ENCODE assay signal across 29 cellular contexts in genomic region chr3:185555101-185555501, GRCh38. TPM values are rescaled to one million over a fixed set of nuclear protein-coding genes. Genes with fewer than 3 reads are reported as not detected.
DNase-seq lines count a peak whose midpoint lies in the region; ATAC-seq and TF ChIP-seq lines count a peak whose summit lies in the region.
"Had no signal": no experiment of that assay in that cellular context is flagged by ENCODE, and none has a peak within 500 bp of the region (broad histone marks: within the 10 kb centered on the region; RNA-seq: fewer than 3 reads in every experiment).

No MANE protein-coding gene starts in this region.

- CTCF ChIA-PET in activated CD4-positive, alpha-beta T cell treated with anti-CD3 and anti-CD28 coated beads, Interleukin-2, amount 10 ng/mL, durations not matched to agents 7 days and 5 days (lab: Charles Lee): no interaction called here

- H3K36me3 ChIP-seq in brain microvascular endothelial cell (replicated peaks): no peaks in the 10 kb centered on the region

- DNase-seq in A172 (ENCODE audit: low spot score) (peak; percentile 39), HT-29 (ENCODE audit: low spot score) (peak; percentile 27), brain microvascular endothelial cell (peak; percentile 40), osteocyte (ENCODE audit: extremely low spot score, unreplicated experiment) (peak; percentile 34), DMS 273 treated with DMSO at 0.1 percent for 48 hours (lab: John Stamatoyannopoulos, UW) (no peak), cardiac septum (ENCODE audit: low spot score) (no peak)
- no peak for DNase-seq in activated CD4-positive, alpha-beta T cell treated with anti-CD3 and anti-CD28 coated beads, Interleukin-2, amount 10 ng/mL, durations not matched to agents 7 days and 5 days
- DNase-seq: activated CD8-positive, alpha-beta T cell treated with anti-CD3 and anti-CD28 coated beads, Interleukin-2, amount 10 ng/mL, durations not matched to agents 7 days and 5 days; activated effector memory CD4-positive, alpha-beta T cell treated with Interleukin-2 at 50 U/mL for 16 hours; activated T-cell treated with anti-CD3 and anti-CD28 coated beads for 4 hours; effector CD4-positive, alpha-beta T cell; H9; head of caudate nucleus; mesenchymal stem cell; naive thymus-derived CD4-positive, alpha-beta T cell; NCI-H1105; NCI-H2029 treated with DMSO at 0.1 percent for 48 hours; NCI-H82; occipital lobe; right cardiac atrium; stimulated activated naive CD8-positive, alpha-beta T cell treated with anti-CD3 and anti-CD28 coated beads, Interleukin-15, Interleukin-2, amounts not matched to agents 100 U/mL and 50 U/mL, for 24 hours; T1000 had no signal

- in situ Hi-C loops in brain microvascular endothelial cell (cut with HindIII; ENCODE audit: low pct_ligation_motif_present, low sequenced_read_pairs): no loop called here

- peaks cover 9% of the 10 kb centered on the region for H3K4me1 Mint-ChIP-seq in osteocyte (ENCODE audit: unreplicated experiment)
- H3K4me1 Mint-ChIP-seq in activated CD4-positive, alpha-beta T cell treated with anti-CD3 and anti-CD28 coated beads, Interleukin-2, amount 10 ng/mL, durations not matched to agents 7 days and 5 days: peaks cover 14% of the 10 kb centered on the region

- POLR2A ChIA-PET in activated CD4-positive, alpha-beta T cell treated with anti-CD3 and anti-CD28 coated beads, Interleukin-2, amount 10 ng/mL, durations not matched to agents 7 days and 5 days (lab: Charles Lee): interaction anchor here (0.7 kb wide), 1 partner anchor 10 kb away, joined by 5 read pairs; no protein-coding TSS in a partner anchor

- no peaks in the 10 kb centered on the region for H3K27me3 ChIP-seq in brain microvascular endothelial cell (replicated peaks)

- H3K27ac Mint-ChIP-seq in osteocyte (ENCODE audit: unreplicated experiment): no peak overlapping the region
- H3K27ac Mint-ChIP-seq in activated CD4-positive, alpha-beta T cell treated with anti-CD3 and anti-CD28 coated beads, Interleukin-2, amount 10 ng/mL, durations not matched to agents 7 days and 5 days: no peak overlapping the region
- H3K27ac Mint-ChIP-seq: activated CD8-positive, alpha-beta T cell treated with anti-CD3 and anti-CD28 coated beads, Interleukin-2, amount 10 ng/mL, durations not matched to agents 7 days and 5 days; B cell; H9; naive thymus-derived CD4-positive, alpha-beta T cell had no signal

- no peaks in the 10 kb centered on the region for H3K9me3 Mint-ChIP-seq in osteocyte (ENCODE audit: unreplicated experiment)
- no peaks in the 10 kb centered on the region for H3K9me3 Mint-ChIP-seq in activated CD4-positive, alpha-beta T cell treated with anti-CD3 and anti-CD28 coated beads, Interleukin-2, amount 10 ng/mL, durations not matched to agents 7 days and 5 days
- H3K9me3 Mint-ChIP-seq: H9; naive thymus-derived CD4-positive, alpha-beta T cell had no signal

- H3K4me3 ChIP-seq in brain microvascular endothelial cell (ENCODE audit: low read depth, low read length): no peak overlapping the region
- H3K4me3 ChIP-seq: GM12878 had no signal

- intact Hi-C loops in cardiac septum (cut with DNase I): loop anchor here (5.0 kb wide), 2 partner anchors 58 to 203 kb away; partner anchors contain the start of gene TMEM41A

- no peaks in the 10 kb centered on the region for H3K36me3 Mint-ChIP-seq in osteocyte (ENCODE audit: unreplicated experiment)
- H3K36me3 Mint-ChIP-seq in activated CD4-positive, alpha-beta T cell treated with anti-CD3 and anti-CD28 coated beads, Interleukin-2, amount 10 ng/mL, durations not matched to agents 7 days and 5 days (ENCODE audit: low read depth): no peaks in the 10 kb centered on the region
- H3K36me3 Mint-ChIP-seq: naive thymus-derived CD4-positive, alpha-beta T cell had no signal

- H3K27me3 Mint-ChIP-seq in osteocyte (ENCODE audit: unreplicated experiment): no peaks in the 10 kb centered on the region
- no peaks in the 10 kb centered on the region for H3K27me3 Mint-ChIP-seq in activated CD4-positive, alpha-beta T cell treated with anti-CD3 and anti-CD28 coated beads, Interleukin-2, amount 10 ng/mL, durations not matched to agents 7 days and 5 days

- H3K27ac ChIP-seq in brain microvascular endothelial cell: no peak overlapping the region
- H3K27ac ChIP-seq: epithelial cell of prostate, HL-60 had no signal

- ATAC-seq in HG02642 (IDR thresholded peaks at IDR 0.05; ENCODE audit: poor library complexity, unreplicated experiment): no peak
- ATAC-seq: activated CD8-positive, alpha-beta T cell treated with anti-CD3 and anti-CD28 coated beads, Interleukin-2, amount 10 ng/mL, durations not matched to agents 7 days and 5 days; GM12878; naive thymus-derived CD4-positive, alpha-beta T cell; right cardiac atrium; Right ventricle myocardium inferior; stimulated activated naive CD8-positive, alpha-beta T cell treated with anti-CD3 and anti-CD28 coated beads, Interleukin-15, Interleukin-2, amounts not matched to agents 100 U/mL and 50 U/mL, for 24 hours had no signal

- no peak overlapping the region for H3K4me3 Mint-ChIP-seq in osteocyte (ENCODE audit: unreplicated experiment)
- H3K4me3 Mint-ChIP-seq in activated CD4-positive, alpha-beta T cell treated with anti-CD3 and anti-CD28 coated beads, Interleukin-2, amount 10 ng/mL, durations not matched to agents 7 days and 5 days: no peak overlapping the region
- H3K4me3 Mint-ChIP-seq: activated CD8-positive, alpha-beta T cell treated with anti-CD3 and anti-CD28 coated beads, Interleukin-2, amount 10 ng/mL, durations not matched to agents 7 days and 5 days; B cell; H9; naive thymus-derived CD4-positive, alpha-beta T cell had no signal

- TF ChIP-seq CTCF in brain microvascular endothelial cell (IDR thresholded peaks at IDR 0.05; ENCODE audit: low read depth, low read length, missing control alignments) (no peak), osteocyte (IDR thresholded peaks at IDR 0.05) (no peak)

RNA-seq across cellular contexts. Expression of gene LIPH, which starts 2.7 kb away (rescaled TPM):
- total RNA-seq in A172 (2014; rRNA removed; shearing (Covaris generic)): 0.52 and 0.86 TPM in 2 replicates
- total RNA-seq in HT-29 (2014; rRNA removed; shearing (Covaris generic)): 5.3 and 11.6 TPM in 2 replicates
- not detected in 2 replicates for total RNA-seq in osteocyte
- not detected for total RNA-seq in activated CD4-positive, alpha-beta T cell treated with anti-CD3 and anti-CD28 coated beads, Interleukin-2, amount 10 ng/mL, durations not matched to agents 7 days and 5 days
- total RNA-seq in cardiac septum: 0.51 TPM
- total RNA-seq: activated CD8-positive, alpha-beta T cell treated with anti-CD3 and anti-CD28 coated beads, Interleukin-2, amount 10 ng/mL, durations not matched to agents 7 days and 5 days; B cell; naive thymus-derived CD4-positive, alpha-beta T cell; occipital lobe; OCI-LY7 had no signal

RNA-seq across cellular contexts. Expression of gene SENP2, which starts 31.0 kb away (rescaled TPM):
- total RNA-seq in A172 (2014; rRNA removed; shearing (Covaris generic)): 50.9 and 52.3 TPM in 2 replicates
- total RNA-seq in HT-29 (2014; rRNA removed; shearing (Covaris generic)): 9.3 and 13.2 TPM in 2 replicates
- total RNA-seq in osteocyte (42.7 and 46.1 TPM in 2 replicates), cardiac septum (36.7 TPM)
- total RNA-seq in activated CD4-positive, alpha-beta T cell treated with anti-CD3 and anti-CD28 coated beads, Interleukin-2, amount 10 ng/mL, durations not matched to agents 7 days and 5 days: 10 to 100 TPM; 29.7 to 31.2 TPM

RNA-seq across cellular contexts. Expression of gene TMEM41A, which starts 56.3 kb away (rescaled TPM):
- total RNA-seq in A172 (2014; rRNA removed; shearing (Covaris generic)): 11.0 and 13.2 TPM in 2 replicates
- total RNA-seq in HT-29 (2014; rRNA removed; shearing (Covaris generic)): 18.0 and 19.9 TPM in 2 replicates
- 17.4 and 17.5 TPM in 2 replicates for total RNA-seq in osteocyte
- 10 to 100 TPM; 18.5 to 19.7 TPM for total RNA-seq in activated CD4-positive, alpha-beta T cell treated with anti-CD3 and anti-CD28 coated beads, Interleukin-2, amount 10 ng/mL, durations not matched to agents 7 days and 5 days
- total RNA-seq in cardiac septum: 8.0 TPM

Comparison
In these comparisons a context has a peak if more than half of its experiments do, and no peak if none do; other contexts are left out.
1. DNase-seq: peak in A172 (single experiment), HT-29 (single experiment), brain microvascular endothelial cell (single experiment) and osteocyte (single experiment); none in activated CD4-positive, alpha-beta T cell treated with anti-CD3 and anti-CD28 coated beads, Interleukin-2, amount 10 ng/mL, durations not matched to agents 7 days and 5 days (single experiment), DMS 273 treated with DMSO at 0.1 percent for 48 hours (single experiment) and cardiac septum (single experiment).